Comparison of ENCODE assay signal across 8 cellular contexts in the genomic region with DNA sequence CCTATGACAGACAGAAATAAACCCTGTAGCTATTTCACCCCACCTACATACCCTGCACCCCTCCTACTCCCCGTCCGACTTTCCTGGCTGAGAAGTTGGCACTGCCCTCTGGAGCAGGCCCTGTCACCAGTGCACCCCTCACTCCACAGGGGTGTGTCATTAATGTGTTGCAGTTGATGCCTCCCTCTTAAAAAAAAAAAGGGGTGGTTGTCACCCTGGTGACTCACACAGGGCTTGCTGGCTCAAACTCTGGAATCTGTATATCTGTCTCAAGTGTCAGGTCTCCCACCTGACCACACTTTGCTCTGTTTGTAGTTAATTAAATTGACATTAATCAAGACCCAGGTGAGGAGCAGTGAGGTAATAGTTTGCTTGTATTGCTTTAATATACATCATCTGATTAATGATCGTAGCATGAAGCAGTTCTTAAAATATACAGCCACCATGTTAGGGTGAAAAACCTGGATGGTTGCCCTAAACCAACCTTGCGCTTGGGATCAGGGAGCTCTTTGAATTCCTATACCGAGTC. TPM values are rescaled to one million over a fixed set of nuclear protein-coding genes. Genes with fewer than 3 reads are reported as not detected.
A peak's percentile ranks its signal among the peaks of the same experiment; 100 is the strongest.
DNase-seq lines count a peak whose midpoint lies in the region; ATAC-seq, FAIRE-seq and TF ChIP-seq lines count a peak whose summit lies in the region.

No MANE protein-coding gene starts in this region.

- FAIRE-seq in astrocyte (lab: Jason Lieb, UNC): no peak

- no peaks in the 10 kb centered on the region for H3K27me3 Mint-ChIP-seq in CD4-positive, alpha-beta memory T cell
- H3K27me3 Mint-ChIP-seq in IgD-negative memory B cell (no peaks in the 10 kb centered on the region), astrocyte (ENCODE audit: low read depth, unreplicated experiment) (no peaks in the 10 kb centered on the region), naive B cell (no peaks in the 10 kb centered on the region)

- H3K4me2 ChIP-seq in astrocyte (ENCODE audit: low read length): peak overlapping the region; percentile 13

- no peak for TF ChIP-seq CTCF in astrocyte (IDR thresholded peaks at IDR 0.05; ENCODE audit: insufficient read depth, low read depth, low read length)

- H2AFZ ChIP-seq in astrocyte (ENCODE audit: low read depth, low read length): no peak overlapping the region

- peaks cover 29 to 64% (median 46%) of the 10 kb centered on the region in 4 donors for H3K4me1 Mint-ChIP-seq in CD4-positive, alpha-beta memory T cell
- H3K4me1 Mint-ChIP-seq in IgD-negative memory B cell: peaks cover 22 to 38% (median 26%) of the 10 kb centered on the region in 3 donors
- H3K4me1 Mint-ChIP-seq in astrocyte (ENCODE audit: low read depth, unreplicated experiment): peaks cover 34% of the 10 kb centered on the region
- peaks cover 23 to 48% (median 44%) of the 10 kb centered on the region in 3 donors for H3K4me1 Mint-ChIP-seq in naive B cell

- peak overlapping the region in 6 of 7 donors; percentile 42 to 95 (median 83) for H3K27ac Mint-ChIP-seq in CD4-positive, alpha-beta memory T cell
- H3K27ac Mint-ChIP-seq in IgD-negative memory B cell (peak overlapping the region; percentile 32 to 96 (median 54)), astrocyte (ENCODE audit: unreplicated experiment) (peak overlapping the region; percentile 93), naive B cell (peak overlapping the region in 1 of 6 donors; percentile 73)

- CTCF ChIA-PET in CD4-positive, alpha-beta memory T cell (lab: Charles Lee; ENCODE audit: partially characterized antibody): interaction anchor here (0.7 to 6.2 kb wide), 2 partner anchors 37 to 55 kb away, joined by 3 to 62 read pairs; no protein-coding TSS in a partner anchor
- CTCF ChIA-PET in HEK293T (lab: Yijun Ruan, JAX): interaction anchor here (0.5 kb wide), 1 partner anchor 24 kb away, joined by 3 read pairs; no protein-coding TSS in a partner anchor

- H3K27ac ChIP-seq in CD4-positive, alpha-beta memory T cell (ENCODE audit: low read depth, low read length): no peak overlapping the region
- no peak overlapping the region for H3K27ac ChIP-seq in astrocyte (ENCODE audit: low read depth, low read length)

- ATAC-seq in naive B cell (ENCODE audit: low read depth in 2 of 2): no peak
- ATAC-seq in HG03175 (IDR thresholded peaks at IDR 0.05; ENCODE audit: unreplicated experiment): no peak
- ATAC-seq in GM21786 (IDR thresholded peaks at IDR 0.05; ENCODE audit: unreplicated experiment): no peak

- no peak for DNase-seq in CD4-positive, alpha-beta memory T cell
- DNase-seq in astrocyte (ENCODE audit: low read depth): peak; percentile 41
- DNase-seq in naive B cell: no peak
- no peak for DNase-seq in NCI-H510A treated with DMSO at 0.1 percent for 48 hours (lab: John Stamatoyannopoulos, UW)
- no peak for DNase-seq in HEK293T (ENCODE audit: extremely low spot score)

- no peaks in the 10 kb centered on the region for H3K9me3 Mint-ChIP-seq in CD4-positive, alpha-beta memory T cell
- H3K9me3 Mint-ChIP-seq in IgD-negative memory B cell (no peaks in the 10 kb centered on the region), astrocyte (ENCODE audit: unreplicated experiment) (no peaks in the 10 kb centered on the region), naive B cell (no peaks in the 10 kb centered on the region)

- H3K4me1 ChIP-seq in CD4-positive, alpha-beta memory T cell (ENCODE audit: insufficient read depth, low read length): peaks cover 42% of the 10 kb centered on the region
- H3K4me1 ChIP-seq in astrocyte (ENCODE audit: insufficient read depth, low read length): peaks cover 37% of the 10 kb centered on the region

- no peaks in the 10 kb centered on the region for H3K36me3 ChIP-seq in CD4-positive, alpha-beta memory T cell (ENCODE audit: insufficient read depth, low read length)
- H3K36me3 ChIP-seq in astrocyte (ENCODE audit: insufficient read depth, low read length): no peaks in the 10 kb centered on the region

- H3K9ac ChIP-seq in astrocyte (ENCODE audit: low read length): no peak overlapping the region

- peak overlapping the region in 4 of 8 donors; percentile 52 to 78 (median 78) for H3K4me3 Mint-ChIP-seq in CD4-positive, alpha-beta memory T cell
- peak overlapping the region; percentile 1 to 97 (median 27) for H3K4me3 Mint-ChIP-seq in IgD-negative memory B cell
- H3K4me3 Mint-ChIP-seq in astrocyte (ENCODE audit: unreplicated experiment): peak overlapping the region; percentile 6
- H3K4me3 Mint-ChIP-seq in naive B cell: peak overlapping the region in 6 of 8 donors; percentile 40 to 95 (median 74)

- intact Hi-C loops in CD4-positive, alpha-beta memory T cell (cut with micrococcal nuclease): loop anchor here (10.0 kb wide), 1 partner anchor 261 kb away; a partner anchor contains a TSS

- H3K4me3 ChIP-seq in CD4-positive, alpha-beta memory T cell (ENCODE audit: low read length in 2 of 2): no peak overlapping the region
- no peak overlapping the region for H3K4me3 ChIP-seq in astrocyte (ENCODE audit: insufficient read depth, low read depth, low read length)

- no peaks in the 10 kb centered on the region for H3K9me3 ChIP-seq in CD4-positive, alpha-beta memory T cell (ENCODE audit: control insufficient read depth in 1 of 2, low read length in 2 of 2)
- no peaks in the 10 kb centered on the region for H3K9me3 ChIP-seq in astrocyte (ENCODE audit: insufficient read depth, low read depth, low read length)

- peaks cover 0 to 12% of the 10 kb centered on the region in 2 donors for H3K36me3 Mint-ChIP-seq in CD4-positive, alpha-beta memory T cell
- H3K36me3 Mint-ChIP-seq in IgD-negative memory B cell (no peaks in the 10 kb centered on the region), astrocyte (ENCODE audit: low read depth, unreplicated experiment) (peaks cover 4% of the 10 kb centered on the region), naive B cell (no peaks in the 10 kb centered on the region)

- no peaks in the 10 kb centered on the region for H3K27me3 ChIP-seq in CD4-positive, alpha-beta memory T cell (ENCODE audit: insufficient read depth, low read length)
- no peaks in the 10 kb centered on the region for H3K27me3 ChIP-seq in astrocyte (ENCODE audit: insufficient read depth, low read length)

- H3K79me2 ChIP-seq in astrocyte (ENCODE audit: insufficient read depth, low read length): peaks cover 41% of the 10 kb centered on the region

- H4K20me1 ChIP-seq in astrocyte (ENCODE audit: insufficient read depth, low read length): peaks cover 25% of the 10 kb centered on the region

- POLR2A ChIA-PET in CD4-positive, alpha-beta memory T cell (lab: Charles Lee; ENCODE audit: partially characterized antibody): interaction anchor here (0.7 to 1.5 kb wide), 3 partner anchors 18 to 87 kb away, joined by 3 to 5 read pairs (median 4); no protein-coding TSS in a partner anchor
- POLR2A ChIA-PET in HEK293T (lab: Yijun Ruan, JAX): interaction anchor here (4.1 kb wide), 1 partner anchor 18 kb away, joined by 21 read pairs; no protein-coding TSS in a partner anchor

TF ChIP-seq in HEK293T, 16 proteins besides CTCF, POLR2A, EP300 and RAD21:
- no peak for TF ChIP-seq SP1 (IDR thresholded peaks at IDR 0.05)

RNA-seq across cellular contexts. Expression of a gene that starts 2.0 kb away (rescaled TPM):
- total RNA-seq in CD4-positive, alpha-beta memory T cell: 100 to 1,000 TPM; 101 to 108 TPM
- polyA plus RNA-seq in CD4-positive, alpha-beta memory T cell: 10 to 100 TPM in 1 of 2 donors, 1 to 10 TPM in 1; 3.8 to 30.6 TPM
- polyA plus RNA-seq in IgD-negative memory B cell: 16.6 TPM
- 143 and 163 TPM in 2 replicates for total RNA-seq in astrocyte
- 10 to 100 TPM in 3 of 6 donors, 1 to 10 TPM in 3; 2.2 to 19.2 (median 10.6) TPM for polyA plus RNA-seq in naive B cell (ENCODE audit: low read depth in 6 of 6)
